ENCODE assay signal across 12 cellular contexts in the genomic region with DNA sequence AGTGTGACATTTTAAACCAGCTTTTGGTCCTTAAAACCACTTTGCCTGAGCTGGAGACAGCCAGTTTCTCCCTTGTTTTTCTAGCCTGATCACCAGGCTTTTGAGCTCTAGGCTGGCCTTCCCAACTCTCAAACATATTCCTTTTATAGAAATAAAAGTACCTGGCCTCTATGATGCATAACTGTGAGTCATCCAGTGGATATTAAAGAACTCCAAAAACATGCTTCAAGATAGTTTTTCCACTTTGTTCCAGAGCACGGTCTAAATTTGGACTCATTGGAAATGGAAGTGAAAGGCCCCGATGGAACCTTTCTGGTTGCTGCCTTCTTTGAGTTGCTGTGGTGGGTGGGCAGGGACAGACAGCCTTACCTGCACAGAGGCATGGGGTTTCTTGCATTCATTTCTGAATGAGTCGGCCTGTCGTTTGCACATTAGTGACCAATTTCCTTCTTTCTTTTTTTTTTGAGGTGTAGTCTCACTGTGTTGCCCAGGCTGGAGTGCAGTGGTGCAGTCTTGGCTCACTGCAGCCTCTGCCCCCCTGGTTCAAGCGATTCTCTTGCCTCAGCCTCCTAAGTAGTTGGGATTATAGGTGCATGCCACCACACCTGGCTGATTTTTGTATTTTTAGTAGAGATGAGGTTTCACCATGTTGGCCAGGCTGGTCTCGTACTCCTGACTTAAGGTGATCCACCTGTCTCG. TPM values are rescaled to one million over a fixed set of nuclear protein-coding genes. Genes with fewer than 3 reads are reported as not detected.
DNase-seq lines count a peak whose midpoint lies in the region; ATAC-seq and TF ChIP-seq lines count a peak whose summit lies in the region.
"Had no signal": no experiment of that assay in that cellular context is flagged by ENCODE, and none has a peak within 500 bp of the region (broad histone marks: within the 10 kb centered on the region; RNA-seq: fewer than 3 reads in every experiment).

No MANE protein-coding gene starts in this region.

- intact Hi-C loops in left lung (cut with DNase I) = no loop called here

- H3K36me3 ChIP-seq in left lung = no peaks in the 10 kb centered on the region

- peaks cover 43 to 78% of the 10 kb centered on the region in 2 donors for H3K4me1 ChIP-seq in left lung

- ATAC-seq in left lung (peak; percentile 78), GM19452 (IDR thresholded peaks at IDR 0.05; ENCODE audit: unreplicated experiment) (no peak)
- ATAC-seq: activated T-cell treated with anti-CD3 and anti-CD28 coated beads, Interleukin-2, amount 50 U/mL, for 72 hours had no signal

- H3K9me3 ChIP-seq in left lung = no peaks in the 10 kb centered on the region

- TF ChIP-seq CTCF in astrocyte of the cerebellum (IDR thresholded peaks at IDR 0.05; ENCODE audit: low read depth, low read length, missing control alignments) (no peak), left lung (IDR thresholded peaks at IDR 0.05) (no peak)

- DNase-seq in HT-29 (ENCODE audit: low spot score) = peak; percentile 23
- DNase-seq in astrocyte of the cerebellum (ENCODE audit: low read depth) = peak; percentile 65
- DNase-seq in left lung = no peak
- DNase-seq in activated naive CD4-positive, alpha-beta T cell treated with Interleukin-2 at 50 U/mL for 16 hours = no peak
- no peak for DNase-seq in NCI-H146 (lab: John Stamatoyannopoulos, UW)
- DNase-seq in NCI-H1436 (lab: John Stamatoyannopoulos, UW) = no peak
- DNase-seq: activated T-cell treated with anti-CD3 and anti-CD28 coated beads, Interleukin-2, amount 50 U/mL, for 72 hours; erythroblast; naive B cell; NCI-H1694 treated with DMSO at 0.1 percent for 48 hours had no signal

- H3K27ac ChIP-seq in left lung = peak overlapping the region; percentile 68 to 87
- H3K27ac ChIP-seq in temporal lobe (ENCODE audit: low read depth, low read length) = peak overlapping the region; percentile 41

- in situ Hi-C loops in astrocyte of the cerebellum (cut with HindIII; ENCODE audit: low sequenced_read_pairs) = no loop called here

- H3K27me3 ChIP-seq in left lung = no peaks in the 10 kb centered on the region

- H3K4me3 ChIP-seq in astrocyte of the cerebellum (ENCODE audit: low read depth, low read length) = no peak overlapping the region
- H3K4me3 ChIP-seq in left lung = no peak overlapping the region

RNA-seq across cellular contexts. Expression of gene TRIO, which starts 43.1 kb away (rescaled TPM):
- 96.9 and 104 TPM in 2 replicates for total RNA-seq in HT-29 (2014; rRNA removed; shearing (Covaris generic))
- total RNA-seq in left lung (100 to 1,000 TPM; 122 to 151 TPM), temporal lobe (381 TPM)

Comparison
In these comparisons a context has a peak if more than half of its experiments do, and no peak if none do; other contexts are left out.
1. DNase-seq: peak in HT-29 (single experiment) and astrocyte of the cerebellum (single experiment); none in left lung (0 of 2), activated naive CD4-positive, alpha-beta T cell treated with Interleukin-2 at 50 U/mL for 16 hours (single experiment), NCI-H146 (single experiment) and NCI-H1436 (single experiment).